Comparison of ENCODE assay signal across 1 cellular context in the genomic region with DNA sequence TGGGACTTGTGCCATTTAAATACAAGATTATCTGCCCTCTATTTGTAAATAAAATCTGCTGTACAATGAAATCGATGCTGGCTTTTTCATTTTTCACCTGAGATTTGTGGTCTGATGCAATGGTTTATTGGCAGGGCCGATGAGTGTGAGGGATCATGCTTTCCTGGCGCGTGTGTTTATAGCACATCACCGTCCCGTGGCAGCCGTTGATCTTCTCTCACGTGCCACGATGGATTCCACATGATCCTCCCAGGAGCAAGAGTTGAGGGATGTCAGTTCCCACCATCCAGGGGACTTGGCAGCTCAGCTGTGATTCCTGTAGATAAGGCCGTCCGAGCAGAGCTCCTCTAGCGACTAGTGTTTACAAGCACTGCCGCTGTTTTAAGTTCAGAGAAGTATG.
TF ChIP-seq lines count a peak whose summit lies in the region.

No MANE protein-coding gene starts in this region.

TF ChIP-seq in GM23338, 12 proteins besides CTCF, POLR2A, EP300 and RAD21 (continued from another document):
- TF ChIP-seq, protein P1, sequence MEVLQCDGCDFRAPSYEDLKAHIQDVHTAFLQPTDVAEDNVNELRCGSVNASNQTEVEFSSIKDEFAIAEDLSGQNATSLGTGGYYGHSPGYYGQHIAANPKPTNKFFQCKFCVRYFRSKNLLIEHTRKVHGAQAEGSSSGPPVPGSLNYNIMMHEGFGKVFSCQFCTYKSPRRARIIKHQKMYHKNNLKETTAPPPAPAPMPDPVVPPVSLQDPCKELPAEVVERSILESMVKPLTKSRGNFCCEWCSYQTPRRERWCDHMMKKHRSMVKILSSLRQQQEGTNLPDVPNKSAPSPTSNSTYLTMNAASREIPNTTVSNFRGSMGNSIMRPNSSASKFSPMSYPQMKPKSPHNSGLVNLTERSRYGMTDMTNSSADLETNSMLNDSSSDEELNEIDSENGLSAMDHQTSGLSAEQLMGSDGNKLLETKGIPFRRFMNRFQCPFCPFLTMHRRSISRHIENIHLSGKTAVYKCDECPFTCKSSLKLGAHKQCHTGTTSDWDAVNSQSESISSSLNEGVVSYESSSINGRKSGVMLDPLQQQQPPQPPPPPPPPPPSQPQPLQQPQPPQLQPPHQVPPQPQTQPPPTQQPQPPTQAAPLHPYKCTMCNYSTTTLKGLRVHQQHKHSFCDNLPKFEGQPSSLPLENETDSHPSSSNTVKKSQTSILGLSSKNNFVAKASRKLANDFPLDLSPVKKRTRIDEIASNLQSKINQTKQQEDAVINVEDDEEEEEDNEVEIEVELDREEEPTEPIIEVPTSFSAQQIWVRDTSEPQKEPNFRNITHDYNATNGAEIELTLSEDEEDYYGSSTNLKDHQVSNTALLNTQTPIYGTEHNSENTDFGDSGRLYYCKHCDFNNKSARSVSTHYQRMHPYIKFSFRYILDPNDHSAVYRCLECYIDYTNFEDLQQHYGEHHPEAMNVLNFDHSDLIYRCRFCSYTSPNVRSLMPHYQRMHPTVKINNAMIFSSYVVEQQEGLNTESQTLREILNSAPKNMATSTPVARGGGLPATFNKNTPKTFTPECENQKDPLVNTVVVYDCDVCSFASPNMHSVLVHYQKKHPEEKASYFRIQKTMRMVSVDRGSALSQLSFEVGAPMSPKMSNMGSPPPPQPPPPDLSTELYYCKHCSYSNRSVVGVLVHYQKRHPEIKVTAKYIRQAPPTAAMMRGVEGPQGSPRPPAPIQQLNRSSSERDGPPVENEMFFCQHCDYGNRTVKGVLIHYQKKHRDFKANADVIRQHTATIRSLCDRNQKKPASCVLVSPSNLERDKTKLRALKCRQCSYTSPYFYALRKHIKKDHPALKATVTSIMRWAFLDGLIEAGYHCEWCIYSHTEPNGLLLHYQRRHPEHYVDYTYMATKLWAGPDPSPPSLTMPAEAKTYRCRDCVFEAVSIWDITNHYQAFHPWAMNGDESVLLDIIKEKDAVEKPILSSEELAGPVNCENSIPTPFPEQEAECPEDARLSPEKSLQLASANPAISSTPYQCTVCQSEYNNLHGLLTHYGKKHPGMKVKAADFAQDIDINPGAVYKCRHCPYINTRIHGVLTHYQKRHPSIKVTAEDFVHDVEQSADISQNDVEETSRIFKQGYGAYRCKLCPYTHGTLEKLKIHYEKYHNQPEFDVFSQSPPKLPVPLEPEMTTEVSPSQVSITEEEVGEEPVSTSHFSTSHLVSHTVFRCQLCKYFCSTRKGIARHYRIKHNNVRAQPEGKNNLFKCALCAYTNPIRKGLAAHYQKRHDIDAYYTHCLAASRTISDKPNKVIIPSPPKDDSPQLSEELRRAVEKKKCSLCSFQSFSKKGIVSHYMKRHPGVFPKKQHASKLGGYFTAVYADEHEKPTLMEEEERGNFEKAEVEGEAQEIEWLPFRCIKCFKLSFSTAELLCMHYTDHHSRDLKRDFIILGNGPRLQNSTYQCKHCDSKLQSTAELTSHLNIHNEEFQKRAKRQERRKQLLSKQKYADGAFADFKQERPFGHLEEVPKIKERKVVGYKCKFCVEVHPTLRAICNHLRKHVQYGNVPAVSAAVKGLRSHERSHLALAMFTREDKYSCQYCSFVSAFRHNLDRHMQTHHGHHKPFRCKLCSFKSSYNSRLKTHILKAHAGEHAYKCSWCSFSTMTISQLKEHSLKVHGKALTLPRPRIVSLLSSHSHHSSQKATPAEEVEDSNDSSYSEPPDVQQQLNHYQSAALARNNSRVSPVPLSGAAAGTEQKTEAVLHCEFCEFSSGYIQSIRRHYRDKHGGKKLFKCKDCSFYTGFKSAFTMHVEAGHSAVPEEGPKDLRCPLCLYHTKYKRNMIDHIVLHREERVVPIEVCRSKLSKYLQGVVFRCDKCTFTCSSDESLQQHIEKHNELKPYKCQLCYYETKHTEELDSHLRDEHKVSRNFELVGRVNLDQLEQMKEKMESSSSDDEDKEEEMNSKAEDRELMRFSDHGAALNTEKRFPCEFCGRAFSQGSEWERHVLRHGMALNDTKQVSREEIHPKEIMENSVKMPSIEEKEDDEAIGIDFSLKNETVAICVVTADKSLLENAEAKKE (CRISPR knock-in tag; IDR thresholded peaks at IDR 0.05), result no peak
- TF ChIP-seq JUNB (IDR thresholded peaks at IDR 0.05; ENCODE audit: unreplicated experiment) (no peak), ZNF114 (CRISPR knock-in tag; IDR thresholded peaks at IDR 0.05) (no peak)
